ENCODE assay signal across 1 cellular context in the genomic region with DNA sequence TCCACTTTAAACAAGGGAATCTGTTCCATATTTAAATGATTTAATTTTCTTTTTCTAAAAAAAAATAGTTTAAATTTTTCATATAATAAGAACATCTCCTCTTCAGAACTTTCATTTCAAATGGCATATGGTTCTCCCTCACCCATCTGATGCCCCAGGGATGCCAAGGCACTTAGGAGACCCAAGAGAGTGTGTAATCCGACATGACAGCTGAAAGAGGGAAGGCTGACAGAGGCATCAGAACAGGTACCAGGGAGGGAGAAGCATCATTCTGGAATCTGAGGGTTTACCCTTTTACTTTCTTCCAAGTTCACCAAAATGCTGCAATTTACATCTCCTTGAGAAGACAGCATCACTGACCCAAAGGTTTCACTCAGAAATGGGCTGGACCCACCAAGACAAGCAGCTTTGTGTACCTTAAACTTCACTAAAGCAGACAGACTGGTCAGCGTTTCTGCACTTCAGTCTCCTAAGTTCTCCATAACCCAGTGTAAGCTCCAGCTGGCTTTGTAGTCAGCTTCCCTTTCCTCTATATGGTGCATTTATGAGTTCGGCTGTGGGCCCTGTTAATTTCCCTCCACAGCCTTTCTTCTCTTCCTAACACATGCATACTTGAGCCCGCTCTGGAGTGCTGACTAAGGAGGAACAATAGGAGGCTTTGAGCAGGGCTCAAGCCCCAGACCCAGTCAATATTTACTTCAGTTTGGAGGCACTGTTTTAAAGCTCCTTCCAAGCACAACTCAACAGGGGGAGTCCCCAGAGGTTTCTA.
TF ChIP-seq lines count a peak whose summit lies in the region.

No MANE protein-coding gene starts in this region.

TF ChIP-seq in H1, 55 proteins besides CTCF, POLR2A, EP300 and RAD21:
- TF ChIP-seq MAFK (IDR thresholded peaks at IDR 0.05; ENCODE audit: low read depth, low read length) (peak; percentile 30; the same call in 1 of the 2 replicates), SIRT6 (IDR thresholded peaks at IDR 0.05; ENCODE audit: low read length) (no peak)
